In the genomic region with DNA sequence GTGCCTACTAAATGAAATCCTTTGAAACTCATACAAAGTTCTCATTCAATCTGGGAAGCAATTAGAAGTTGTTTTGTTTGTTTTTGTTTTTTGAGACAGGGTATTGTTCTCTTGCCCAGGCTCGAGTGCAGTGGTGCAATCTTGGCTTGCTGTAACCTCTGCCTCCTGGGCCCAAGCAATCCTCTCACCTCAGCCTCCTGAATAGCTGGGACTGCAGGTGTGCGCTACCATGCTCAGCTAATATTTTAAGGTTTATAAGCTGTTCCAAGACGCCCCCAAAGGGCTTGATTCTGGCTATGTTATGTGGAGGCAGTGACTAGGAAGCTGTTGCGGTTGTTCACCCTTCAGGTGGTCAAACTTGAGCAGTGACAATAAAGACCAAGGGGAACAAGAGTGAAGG, we compare ENCODE assay signal across 19 cellular contexts.
"Had no signal": no experiment of that assay in that cellular context is flagged by ENCODE, and none has a peak within 500 bp of the region (broad histone marks: within the 10 kb centered on the region; RNA-seq: fewer than 3 reads in every experiment).

No MANE protein-coding gene starts in this region.

- ATAC-seq: gastroesophageal sphincter; left ventricle myocardium superior; naive thymus-derived CD4-positive, alpha-beta T cell; stimulated activated naive B cell treated with anti-CD40 and anti-IgM and Interleukin-4, amounts not matched to agents 10 μg/mL and 1 μg/mL and 100 μg/mL, for 72 hours; stimulated activated naive CD8-positive, alpha-beta T cell treated with anti-CD3 and anti-CD28 coated beads, Interleukin-15, amount 100 ng/mL, for 72 hours had no signal

- H3K4me1 ChIP-seq: esophagus squamous epithelium, gastroesophageal sphincter, sigmoid colon, testis, tibial nerve had no signal

- H3K27ac ChIP-seq: esophagus squamous epithelium, gastroesophageal sphincter, sigmoid colon, skin epidermis, testis, tibial nerve had no signal

- H3K4me3 ChIP-seq: esophagus squamous epithelium, gastroesophageal sphincter, lung, sigmoid colon, skin epidermis, testis, tibial nerve had no signal

- H3K9me3 ChIP-seq: esophagus squamous epithelium, gastroesophageal sphincter, sigmoid colon, testis had no signal

- H3K4me3 Mint-ChIP-seq: naive thymus-derived CD4-positive, alpha-beta T cell; neural crest cell; stimulated activated naive B cell treated with anti-CD40 and anti-IgM and Interleukin-4, amounts not matched to agents 10 μg/mL and 1 μg/mL and 100 μg/mL, for 72 hours; stimulated activated naive CD8-positive, alpha-beta T cell treated with anti-CD3 and anti-CD28 coated beads, Interleukin-15, amount 100 ng/mL, for 72 hours had no signal

- DNase-seq: effector memory CD4-positive, alpha-beta T cell; esophagus squamous epithelium; foreskin fibroblast; glutamatergic neuron; left colon; left ventricle myocardium superior; naive thymus-derived CD4-positive, alpha-beta T cell; posterior cingulate gyrus; sigmoid colon; stimulated activated CD4-positive, alpha-beta T cell treated with anti-CD3 and anti-CD28 coated beads, Interleukin-2, amount 100 ng/mL, for 24 hours; stimulated activated CD4-positive, alpha-beta T cell treated with anti-CD3 and anti-CD28 coated beads, Interleukin-4, amount 100 ng/mL, for 4 hours; stimulated activated naive B cell treated with anti-CD40 and anti-IgM and Interleukin-4, amounts not matched to agents 10 μg/mL and 1 μg/mL and 100 μg/mL, for 72 hours; stimulated activated naive CD8-positive, alpha-beta T cell treated with anti-CD3 and anti-CD28 coated beads, Interleukin-15, amount 100 ng/mL, for 72 hours; testis had no signal

- H3K27ac Mint-ChIP-seq: naive thymus-derived CD4-positive, alpha-beta T cell; stimulated activated naive B cell treated with anti-CD40 and anti-IgM and Interleukin-4, amounts not matched to agents 10 μg/mL and 1 μg/mL and 100 μg/mL, for 72 hours; stimulated activated naive CD8-positive, alpha-beta T cell treated with anti-CD3 and anti-CD28 coated beads, Interleukin-15, amount 100 ng/mL, for 72 hours had no signal

- H3K9me3 Mint-ChIP-seq: neural crest cell; stimulated activated naive B cell treated with anti-CD40 and anti-IgM and Interleukin-4, amounts not matched to agents 10 μg/mL and 1 μg/mL and 100 μg/mL, for 72 hours; stimulated activated naive CD8-positive, alpha-beta T cell treated with anti-CD3 and anti-CD28 coated beads, Interleukin-15, amount 100 ng/mL, for 72 hours had no signal

- H3K27me3 ChIP-seq: esophagus squamous epithelium, gastroesophageal sphincter, sigmoid colon, testis, tibial nerve had no signal

- H3K27me3 Mint-ChIP-seq: naive thymus-derived CD4-positive, alpha-beta T cell; stimulated activated naive B cell treated with anti-CD40 and anti-IgM and Interleukin-4, amounts not matched to agents 10 μg/mL and 1 μg/mL and 100 μg/mL, for 72 hours had no signal
